Comparison of ENCODE assay signal across 8 cellular contexts in genomic region chr1:18926315-18927081, GRCh38. TPM values are rescaled to one million over a fixed set of nuclear protein-coding genes. Genes with fewer than 3 reads are reported as not detected.
DNase-seq lines count a peak whose midpoint lies in the region; ATAC-seq, FAIRE-seq and TF ChIP-seq lines count a peak whose summit lies in the region.

No MANE protein-coding gene starts in this region.

- ATAC-seq in HG03378 (IDR thresholded peaks at IDR 0.05; ENCODE audit: unreplicated experiment): peak; percentile 60

- peaks cover 5% of the 10 kb centered on the region for H4K20me1 ChIP-seq in keratinocyte (ENCODE audit: control insufficient read depth, extremely low read depth, insufficient read depth, low read length)

- peaks cover 6% of the 10 kb centered on the region for H3K9me1 ChIP-seq in keratinocyte (ENCODE audit: control insufficient read depth, extremely low read depth, insufficient read depth, low read length)

- peak overlapping the region; percentile 73 for H3K4me2 ChIP-seq in keratinocyte (ENCODE audit: control insufficient read depth, extremely low read depth, insufficient read depth, low read depth, low read length)

- no peak for TF ChIP-seq CTCF in keratinocyte (optimal IDR thresholded peaks at IDR 0.05 in 1 of 3, IDR thresholded peaks at IDR 0.05 in 1 of 3, conservative IDR thresholded peaks at IDR 0.05 in 1 of 3; ENCODE audit: extremely low read depth in 1 of 3, insufficient read depth in 2 of 3, low read length in 3 of 3)

- no peak overlapping the region for H2AFZ ChIP-seq in keratinocyte (ENCODE audit: control insufficient read depth, low read length)

- in situ Hi-C loops in GM18951 (cut with MboI; ENCODE audit: low sequenced_read_pairs, unreplicated experiment): no loop called here

- peaks cover 82% of the 10 kb centered on the region for H3K79me2 ChIP-seq in keratinocyte (ENCODE audit: control insufficient read depth, insufficient read depth, low read length)

- H3K27me3 ChIP-seq in adipocyte (replicated peaks; ENCODE audit: control insufficient read depth, insufficient read depth, low read length): no peaks in the 10 kb centered on the region
- H3K27me3 ChIP-seq in keratinocyte (ENCODE audit: control insufficient read depth, extremely low read depth, insufficient read depth, low read length): no peaks in the 10 kb centered on the region

- H3K27ac ChIP-seq in keratinocyte (ENCODE audit: control insufficient read depth, insufficient read depth, low read length): peak overlapping the region; percentile 95

- DNase-seq in T follicular helper cell (ENCODE audit: low read depth) (peak; percentile 74), adipocyte (ENCODE audit: low read depth) (peak; percentile 86), keratinocyte (ENCODE audit: low read depth, low spot score) (peak; percentile 97), NCI-H1930 (lab: John Stamatoyannopoulos, UW) (no peak), NCI-H128 (lab: John Stamatoyannopoulos, UW; ENCODE audit: unreplicated experiment) (no peak)
- peak; percentile 72 to 85 (median 80) for DNase-seq in stimulated activated CD4-positive, alpha-beta T cell treated with anti-CD3 and anti-CD28 coated beads, TNF-alpha, amount 100 ng/mL, for 24 hours (ENCODE audit: low read depth in 3 of 3)

- peaks cover 66% of the 10 kb centered on the region for H3K4me1 ChIP-seq in adipocyte (ENCODE audit: control insufficient read depth, insufficient read depth, low read length)
- H3K4me1 ChIP-seq in keratinocyte (ENCODE audit: control insufficient read depth, extremely low read depth, insufficient read depth, low read length): peaks cover 90% of the 10 kb centered on the region

- peak; percentile 69 for TF ChIP-seq POLR2A in GM18951 (IDR thresholded peaks at IDR 0.05; ENCODE audit: extremely low read depth, insufficient read depth, insufficient read length)

- H3K9ac ChIP-seq in adipocyte (ENCODE audit: low read length): peak overlapping the region; percentile 72
- H3K9ac ChIP-seq in keratinocyte (ENCODE audit: control insufficient read depth, extremely low read depth, insufficient read depth, low read length): peak overlapping the region; percentile 64

- H3K36me3 ChIP-seq in adipocyte (ENCODE audit: control insufficient read depth, insufficient read depth, low read length, severe bottlenecking): no peaks in the 10 kb centered on the region
- peaks cover 2 to 14% of the 10 kb centered on the region in 2 experiments for H3K36me3 ChIP-seq in keratinocyte (ENCODE audit: control insufficient read depth in 2 of 2, extremely low read depth in 1 of 2, insufficient read depth in 2 of 2, low read length in 2 of 2)

- H3K9me3 ChIP-seq in adipocyte (ENCODE audit: control insufficient read depth, low read length) (no peaks in the 10 kb centered on the region), keratinocyte (ENCODE audit: control insufficient read depth, low read depth, low read length) (no peaks in the 10 kb centered on the region)

- FAIRE-seq in keratinocyte (lab: Jason Lieb, UNC): peak; percentile 88

- H3K4me3 ChIP-seq in adipocyte (ENCODE audit: low read length) (peak overlapping the region; percentile 45), keratinocyte (ENCODE audit: control insufficient read depth in 2 of 3, extremely low read depth in 1 of 3, insufficient read depth in 2 of 3, low read depth in 1 of 3, low read length in 3 of 3) (peak overlapping the region in 1 of 3 experiments; percentile 4)

- dilution Hi-C loops in keratinocyte (cut with MboI; ENCODE audit: extremely low pct_ligation_motif_present, low sequenced_read_pairs): no loop called here

RNA-seq across cellular contexts. Expression of gene ALDH4A1, which starts 24.1 kb away (rescaled TPM):
- 38.7 to 91.9 TPM (median 52.7 TPM) in 3 replicates for polyA plus RNA-seq in keratinocyte
- 23.4 TPM for polyA plus RNA-seq in keratinocyte (2011; ENCODE audit: low read depth)
- 32.0 and 62.6 TPM in 2 replicates for polyA plus RNA-seq in keratinocyte (2011; cell fraction: cytosol; rRNA removed)
- polyA plus RNA-seq in keratinocyte (2011; cell fraction: nucleus; rRNA removed): 62.5 and 83.1 TPM in 2 replicates
- polyA plus RNA-seq in keratinocyte (2012; ENCODE audit: low replicate concordance): 44.0 and 48.3 TPM in 2 replicates
- 48.6 to 89.0 TPM (median 74.9 TPM) in 3 replicates for polyA minus RNA-seq in keratinocyte
- polyA minus RNA-seq in keratinocyte (2011; cell fraction: cytosol; rRNA and poly(A)+ RNA removed): 91.9 TPM
- polyA minus RNA-seq in keratinocyte (2011; cell fraction: nucleus; rRNA and poly(A)+ RNA removed): 65.3 and 76.2 TPM in 2 replicates

RNA-seq across cellular contexts. Expression of gene IFFO2, which starts 30.0 kb away (rescaled TPM):
- polyA plus RNA-seq in keratinocyte: 55.0 to 61.5 TPM (median 57.9 TPM) in 3 replicates
- polyA plus RNA-seq in keratinocyte (2011; ENCODE audit: low read depth): 124 TPM
- polyA plus RNA-seq in keratinocyte (2011; cell fraction: cytosol; rRNA removed): 43.0 and 79.6 TPM in 2 replicates
- polyA plus RNA-seq in keratinocyte (2011; cell fraction: nucleus; rRNA removed): 145 and 193 TPM in 2 replicates
- 72.9 and 75.0 TPM in 2 replicates for polyA plus RNA-seq in keratinocyte (2012; ENCODE audit: low replicate concordance)
- polyA minus RNA-seq in keratinocyte: 106 to 194 TPM (median 118 TPM) in 3 replicates
- 127 TPM for polyA minus RNA-seq in keratinocyte (2011; cell fraction: cytosol; rRNA and poly(A)+ RNA removed)
- 82.3 and 144 TPM in 2 replicates for polyA minus RNA-seq in keratinocyte (2011; cell fraction: nucleus; rRNA and poly(A)+ RNA removed)

Comparison
In these comparisons a context has a peak if more than half of its experiments do, and no peak if none do; other contexts are left out.
1. DNase-seq: peak in T follicular helper cell (single experiment), adipocyte (single experiment), keratinocyte (single experiment) and stimulated activated CD4-positive, alpha-beta T cell treated with anti-CD3 and anti-CD28 coated beads, TNF-alpha, amount 100 ng/mL, for 24 hours (3 of 3); none in NCI-H1930 (0 of 2) and NCI-H128 (single experiment).